In genomic region chr19:43773725-43774102, GRCh38 we compare ENCODE assay signal across 1 cellular context.
TF ChIP-seq lines count a peak whose summit lies in the region.

No MANE protein-coding gene starts in this region.

TF ChIP-seq in K562, 482 proteins besides CTCF, POLR2A, EP300 and RAD21 (continued from another document and continues in another):
- TF ChIP-seq RERE (CRISPR knock-in tag; IDR thresholded peaks at IDR 0.05; ENCODE audit: borderline replicate concordance) (no peak), RAD51 (IDR thresholded peaks at IDR 0.05; ENCODE audit: borderline replicate concordance, low read depth) (0 out of 2 replicates have a peak, but pooled peaks have one; percentile 7), ZNF668 (CRISPR knock-in tag; IDR thresholded peaks at IDR 0.05) (no peak), NR2C1 (IDR thresholded peaks at IDR 0.05) (peak; percentile 77), NR2C1 (tag; IDR thresholded peaks at IDR 0.05) (peak; percentile 57), PURB (CRISPR knock-in tag; IDR thresholded peaks at IDR 0.05; ENCODE audit: low read depth) (no peak), HDGF (IDR thresholded peaks at IDR 0.05) (no peak), ZFX (CRISPR knock-in tag; IDR thresholded peaks at IDR 0.05) (no peak), C11orf30 (IDR thresholded peaks at IDR 0.05; ENCODE audit: low read depth) (no peak), ZNF239 (CRISPR knock-in tag; IDR thresholded peaks at IDR 0.05) (no peak), NR1H2 (CRISPR knock-in tag; IDR thresholded peaks at IDR 0.05) (no peak), MCM2 (IDR thresholded peaks at IDR 0.05; ENCODE audit: low read depth) (no peak), HNRNPK (IDR thresholded peaks at IDR 0.05; ENCODE audit: low read depth, low read length, poor library complexity, severe bottlenecking) (no peak), BACH1 (tag; IDR thresholded peaks at IDR 0.05) (no peak), ZNF12 (CRISPR knock-in tag; IDR thresholded peaks at IDR 0.05) (no peak), CBFA2T3 (IDR thresholded peaks at IDR 0.05) (peak; percentile 86), GTF2B (IDR thresholded peaks at IDR 0.05; ENCODE audit: extremely low read depth, insufficient read length) (peak; percentile 29), BDP1 (IDR thresholded peaks at IDR 0.05; ENCODE audit: insufficient read depth, insufficient read length) (no peak), SIN3A (IDR thresholded peaks at IDR 0.05; ENCODE audit: borderline replicate concordance in 2 of 2, control insufficient read depth in 1 of 2, low read depth in 2 of 2, low read length in 2 of 2) (0 out of 4 replicates have a peak, but pooled peaks of 1 of the 2 experiments have one; percentile 13), HNRNPH1 (optimal IDR thresholded peaks at IDR 0.05; ENCODE audit: low read depth, low read length) (no peak), ADNP (tag; IDR thresholded peaks at IDR 0.05) (no peak), STAT5A (IDR thresholded peaks at IDR 0.05; ENCODE audit: borderline replicate concordance, low read length) (no peak), ETV5 (CRISPR knock-in tag; IDR thresholded peaks at IDR 0.05; ENCODE audit: low read depth) (no peak), MAZ (CRISPR knock-in tag; conservative IDR thresholded peaks at IDR 0.05 in 1 of 2, IDR thresholded peaks at IDR 0.05 in 1 of 2) (no peak), ETV1 (tag; conservative IDR thresholded peaks at IDR 0.05; ENCODE audit: low read depth) (peak; percentile 18; the same call in 1 of the 2 replicates), ARNT (IDR thresholded peaks at IDR 0.05) (0 out of 4 replicates have a peak, but pooled peaks of 1 of the 2 experiments have one; percentile 37), ZNF280A (IDR thresholded peaks at IDR 0.05; ENCODE audit: low read depth, partially characterized antibody) (no peak), MYNN (IDR thresholded peaks at IDR 0.05) (no peak), MYNN (CRISPR knock-in tag; IDR thresholded peaks at IDR 0.05) (no peak), BRF2 (IDR thresholded peaks at IDR 0.05; ENCODE audit: borderline replicate concordance, insufficient read depth, insufficient read length) (no peak), TEAD4 (IDR thresholded peaks at IDR 0.05; ENCODE audit: low read length) (peak; percentile 44; the same call in 1 of the 2 replicates), TEAD4 (CRISPR knock-in tag; IDR thresholded peaks at IDR 0.05; ENCODE audit: borderline replicate concordance) (no peak), GABPB2 (CRISPR knock-in tag; conservative IDR thresholded peaks at IDR 0.05) (no peak), PHF8 (IDR thresholded peaks at IDR 0.05; ENCODE audit: borderline replicate concordance, low read length) (no peak), MTA2 (IDR thresholded peaks at IDR 0.05; ENCODE audit: low read depth) (0 out of 2 replicates have a peak, but pooled peaks have one; percentile 18)
- TF ChIP-seq, protein P1, sequence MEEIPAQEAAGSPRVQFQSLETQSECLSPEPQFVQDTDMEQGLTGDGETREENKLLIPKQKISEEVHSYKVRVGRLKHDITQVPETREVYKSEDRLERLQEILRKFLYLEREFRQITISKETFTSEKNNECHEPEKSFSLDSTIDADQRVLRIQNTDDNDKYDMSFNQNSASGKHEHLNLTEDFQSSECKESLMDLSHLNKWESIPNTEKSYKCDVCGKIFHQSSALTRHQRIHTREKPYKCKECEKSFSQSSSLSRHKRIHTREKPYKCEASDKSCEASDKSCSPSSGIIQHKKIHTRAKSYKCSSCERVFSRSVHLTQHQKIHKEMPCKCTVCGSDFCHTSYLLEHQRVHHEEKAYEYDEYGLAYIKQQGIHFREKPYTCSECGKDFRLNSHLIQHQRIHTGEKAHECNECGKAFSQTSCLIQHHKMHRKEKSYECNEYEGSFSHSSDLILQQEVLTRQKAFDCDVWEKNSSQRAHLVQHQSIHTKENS (CRISPR knock-in tag; IDR thresholded peaks at IDR 0.05) = no peak
- TF ChIP-seq, protein P2, sequence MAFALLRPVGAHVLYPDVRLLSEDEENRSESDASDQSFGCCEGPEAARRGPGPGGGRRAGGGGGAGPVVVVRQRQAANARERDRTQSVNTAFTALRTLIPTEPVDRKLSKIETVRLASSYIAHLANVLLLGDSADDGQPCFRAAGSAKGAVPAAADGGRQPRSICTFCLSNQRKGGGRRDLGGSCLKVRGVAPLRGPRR (CRISPR knock-in tag; IDR thresholded peaks at IDR 0.05) = no peak
- TF ChIP-seq, protein P3, sequence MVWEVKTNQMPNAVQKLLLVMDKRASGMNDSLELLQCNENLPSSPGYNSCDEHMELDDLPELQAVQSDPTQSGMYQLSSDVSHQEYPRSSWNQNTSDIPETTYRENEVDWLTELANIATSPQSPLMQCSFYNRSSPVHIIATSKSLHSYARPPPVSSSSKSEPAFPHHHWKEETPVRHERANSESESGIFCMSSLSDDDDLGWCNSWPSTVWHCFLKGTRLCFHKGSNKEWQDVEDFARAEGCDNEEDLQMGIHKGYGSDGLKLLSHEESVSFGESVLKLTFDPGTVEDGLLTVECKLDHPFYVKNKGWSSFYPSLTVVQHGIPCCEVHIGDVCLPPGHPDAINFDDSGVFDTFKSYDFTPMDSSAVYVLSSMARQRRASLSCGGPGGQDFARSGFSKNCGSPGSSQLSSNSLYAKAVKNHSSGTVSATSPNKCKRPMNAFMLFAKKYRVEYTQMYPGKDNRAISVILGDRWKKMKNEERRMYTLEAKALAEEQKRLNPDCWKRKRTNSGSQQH (CRISPR knock-in tag; IDR thresholded peaks at IDR 0.05) = no peak
- TF ChIP-seq, protein P4, sequence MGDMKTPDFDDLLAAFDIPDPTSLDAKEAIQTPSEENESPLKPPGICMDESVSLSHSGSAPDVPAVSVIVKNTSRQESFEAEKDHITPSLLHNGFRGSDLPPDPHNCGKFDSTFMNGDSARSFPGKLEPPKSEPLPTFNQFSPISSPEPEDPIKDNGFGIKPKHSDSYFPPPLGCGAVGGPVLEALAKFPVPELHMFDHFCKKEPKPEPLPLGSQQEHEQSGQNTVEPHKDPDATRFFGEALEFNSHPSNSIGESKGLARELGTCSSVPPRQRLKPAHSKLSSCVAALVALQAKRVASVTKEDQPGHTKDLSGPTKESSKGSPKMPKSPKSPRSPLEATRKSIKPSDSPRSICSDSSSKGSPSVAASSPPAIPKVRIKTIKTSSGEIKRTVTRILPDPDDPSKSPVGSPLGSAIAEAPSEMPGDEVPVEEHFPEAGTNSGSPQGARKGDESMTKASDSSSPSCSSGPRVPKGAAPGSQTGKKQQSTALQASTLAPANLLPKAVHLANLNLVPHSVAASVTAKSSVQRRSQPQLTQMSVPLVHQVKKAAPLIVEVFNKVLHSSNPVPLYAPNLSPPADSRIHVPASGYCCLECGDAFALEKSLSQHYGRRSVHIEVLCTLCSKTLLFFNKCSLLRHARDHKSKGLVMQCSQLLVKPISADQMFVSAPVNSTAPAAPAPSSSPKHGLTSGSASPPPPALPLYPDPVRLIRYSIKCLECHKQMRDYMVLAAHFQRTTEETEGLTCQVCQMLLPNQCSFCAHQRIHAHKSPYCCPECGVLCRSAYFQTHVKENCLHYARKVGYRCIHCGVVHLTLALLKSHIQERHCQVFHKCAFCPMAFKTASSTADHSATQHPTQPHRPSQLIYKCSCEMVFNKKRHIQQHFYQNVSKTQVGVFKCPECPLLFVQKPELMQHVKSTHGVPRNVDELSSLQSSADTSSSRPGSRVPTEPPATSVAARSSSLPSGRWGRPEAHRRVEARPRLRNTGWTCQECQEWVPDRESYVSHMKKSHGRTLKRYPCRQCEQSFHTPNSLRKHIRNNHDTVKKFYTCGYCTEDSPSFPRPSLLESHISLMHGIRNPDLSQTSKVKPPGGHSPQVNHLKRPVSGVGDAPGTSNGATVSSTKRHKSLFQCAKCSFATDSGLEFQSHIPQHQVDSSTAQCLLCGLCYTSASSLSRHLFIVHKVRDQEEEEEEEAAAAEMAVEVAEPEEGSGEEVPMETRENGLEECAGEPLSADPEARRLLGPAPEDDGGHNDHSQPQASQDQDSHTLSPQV (IDR thresholded peaks at IDR 0.05) = no peak
- TF ChIP-seq, protein P5, sequence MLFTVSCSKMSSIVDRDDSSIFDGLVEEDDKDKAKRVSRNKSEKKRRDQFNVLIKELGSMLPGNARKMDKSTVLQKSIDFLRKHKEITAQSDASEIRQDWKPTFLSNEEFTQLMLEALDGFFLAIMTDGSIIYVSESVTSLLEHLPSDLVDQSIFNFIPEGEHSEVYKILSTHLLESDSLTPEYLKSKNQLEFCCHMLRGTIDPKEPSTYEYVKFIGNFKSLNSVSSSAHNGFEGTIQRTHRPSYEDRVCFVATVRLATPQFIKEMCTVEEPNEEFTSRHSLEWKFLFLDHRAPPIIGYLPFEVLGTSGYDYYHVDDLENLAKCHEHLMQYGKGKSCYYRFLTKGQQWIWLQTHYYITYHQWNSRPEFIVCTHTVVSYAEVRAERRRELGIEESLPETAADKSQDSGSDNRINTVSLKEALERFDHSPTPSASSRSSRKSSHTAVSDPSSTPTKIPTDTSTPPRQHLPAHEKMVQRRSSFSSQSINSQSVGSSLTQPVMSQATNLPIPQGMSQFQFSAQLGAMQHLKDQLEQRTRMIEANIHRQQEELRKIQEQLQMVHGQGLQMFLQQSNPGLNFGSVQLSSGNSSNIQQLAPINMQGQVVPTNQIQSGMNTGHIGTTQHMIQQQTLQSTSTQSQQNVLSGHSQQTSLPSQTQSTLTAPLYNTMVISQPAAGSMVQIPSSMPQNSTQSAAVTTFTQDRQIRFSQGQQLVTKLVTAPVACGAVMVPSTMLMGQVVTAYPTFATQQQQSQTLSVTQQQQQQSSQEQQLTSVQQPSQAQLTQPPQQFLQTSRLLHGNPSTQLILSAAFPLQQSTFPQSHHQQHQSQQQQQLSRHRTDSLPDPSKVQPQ (CRISPR knock-in tag; IDR thresholded peaks at IDR 0.05; ENCODE audit: borderline replicate concordance) = no peak
